In genomic region chr18:41842886-41843285, GRCh38 we compare ENCODE assay signal across 17 cellular contexts.
A peak's percentile ranks its signal among the peaks of the same experiment; 100 is the strongest.
DNase-seq lines count a peak whose midpoint lies in the region; ATAC-seq, FAIRE-seq and TF ChIP-seq lines count a peak whose summit lies in the region.
"Had no signal": no experiment of that assay in that cellular context is flagged by ENCODE, and none has a peak within 500 bp of the region (broad histone marks: within the 10 kb centered on the region; RNA-seq: fewer than 3 reads in every experiment).

No MANE protein-coding gene starts in this region.

- H3K4me3 ChIP-seq in breast epithelium (no peak overlapping the region), bronchial epithelial cell (ENCODE audit: low read depth, low read length) (no peak overlapping the region), fibroblast of pulmonary artery (replicated peaks; ENCODE audit: low read depth, low read length) (no peak overlapping the region)
- no peak overlapping the region for H3K4me3 ChIP-seq in naive thymus-derived CD4-positive, alpha-beta T cell (ENCODE audit: low read length)
- H3K4me3 ChIP-seq: BLaER1, GM12878, SJSA1 had no signal

- H3K36me3 ChIP-seq in breast epithelium = no peaks in the 10 kb centered on the region
- no peaks in the 10 kb centered on the region for H3K36me3 ChIP-seq in bronchial epithelial cell (ENCODE audit: control insufficient read depth, insufficient read depth, low read length)
- H3K36me3 ChIP-seq in naive thymus-derived CD4-positive, alpha-beta T cell (ENCODE audit: control insufficient read depth in 2 of 3, insufficient read depth in 3 of 3, low read length in 3 of 3) = no peaks in the 10 kb centered on the region
- H3K36me3 ChIP-seq: BLaER1, SJSA1 had no signal

- no peaks in the 10 kb centered on the region for H3K9me3 ChIP-seq in breast epithelium
- no peaks in the 10 kb centered on the region for H3K9me3 ChIP-seq in naive thymus-derived CD4-positive, alpha-beta T cell (ENCODE audit: control insufficient read depth in 2 of 3, low read length in 3 of 3)
- H3K9me3 ChIP-seq: BLaER1, SJSA1 had no signal

- no peaks in the 10 kb centered on the region for H3K9me3 Mint-ChIP-seq in MCF 10A (ENCODE audit: unreplicated experiment)
- peaks cover 0 to 3% (median 0%) of the 10 kb centered on the region in 11 donors for H3K9me3 Mint-ChIP-seq in naive thymus-derived CD4-positive, alpha-beta T cell

- no peak for TF ChIP-seq POLR2A in breast epithelium (IDR thresholded peaks at IDR 0.05)

- H3K4me3 Mint-ChIP-seq in MCF 10A (ENCODE audit: unreplicated experiment) = no peak overlapping the region
- H3K4me3 Mint-ChIP-seq in naive thymus-derived CD4-positive, alpha-beta T cell = no peak overlapping the region

- TF ChIP-seq CTCF in MCF 10A (IDR thresholded peaks at IDR 0.05; ENCODE audit: unreplicated experiment) (no peak), breast epithelium (IDR thresholded peaks at IDR 0.05) (no peak), bronchial epithelial cell (IDR thresholded peaks at IDR 0.05; ENCODE audit: insufficient read depth, low read length, severe bottlenecking) (no peak), fibroblast of pulmonary artery (IDR thresholded peaks at IDR 0.05; ENCODE audit: low read length, missing control alignments) (no peak)

- CTCF ChIA-PET in MCF 10A (lab: Yijun Ruan, JAX) = no interaction called here
- CTCF ChIA-PET in naive thymus-derived CD4-positive, alpha-beta T cell (lab: Charles Lee) = no interaction called here

- H3K4me1 Mint-ChIP-seq in MCF 10A (ENCODE audit: insufficient read depth, unreplicated experiment) = peaks cover 33% of the 10 kb centered on the region
- H3K4me1 Mint-ChIP-seq in naive thymus-derived CD4-positive, alpha-beta T cell = no peaks in the 10 kb centered on the region

- ATAC-seq in naive thymus-derived CD4-positive, alpha-beta T cell = no peak
- ATAC-seq: GM12878 had no signal

- POLR2A ChIA-PET in MCF 10A (lab: Yijun Ruan, JAX) = no interaction called here
- POLR2A ChIA-PET in naive thymus-derived CD4-positive, alpha-beta T cell (lab: Charles Lee) = no interaction called here

- H3K36me3 Mint-ChIP-seq in MCF 10A (ENCODE audit: insufficient read depth, unreplicated experiment) = no peaks in the 10 kb centered on the region
- no peaks in the 10 kb centered on the region for H3K36me3 Mint-ChIP-seq in naive thymus-derived CD4-positive, alpha-beta T cell

- no peak overlapping the region for H3K27ac ChIP-seq in breast epithelium
- H3K27ac ChIP-seq in naive thymus-derived CD4-positive, alpha-beta T cell (ENCODE audit: low read depth, low read length) = no peak overlapping the region
- H3K27ac ChIP-seq: 22Rv1, BLaER1, SJSA1 had no signal

- no peaks in the 10 kb centered on the region for H3K4me1 ChIP-seq in breast epithelium
- no peaks in the 10 kb centered on the region for H3K4me1 ChIP-seq in naive thymus-derived CD4-positive, alpha-beta T cell (ENCODE audit: control insufficient read depth in 2 of 2, insufficient read depth in 2 of 2, low read length in 2 of 2)
- H3K4me1 ChIP-seq: BLaER1, SJSA1 had no signal

- H3K27me3 ChIP-seq in breast epithelium = no peaks in the 10 kb centered on the region
- H3K27me3 ChIP-seq in bronchial epithelial cell (ENCODE audit: control insufficient read depth, insufficient read depth, low read length) = no peaks in the 10 kb centered on the region
- H3K27me3 ChIP-seq in naive thymus-derived CD4-positive, alpha-beta T cell (ENCODE audit: control insufficient read depth in 2 of 2, insufficient read depth in 2 of 2, low read length in 2 of 2) = no peaks in the 10 kb centered on the region
- H3K27me3 ChIP-seq: BLaER1, SJSA1 had no signal

- H3K27me3 Mint-ChIP-seq in MCF 10A (ENCODE audit: insufficient read depth, unreplicated experiment) = no peaks in the 10 kb centered on the region
- peaks cover 0 to 19% (median 15%) of the 10 kb centered on the region in 5 donors for H3K27me3 Mint-ChIP-seq in naive thymus-derived CD4-positive, alpha-beta T cell

- DNase-seq in MCF 10A (ENCODE audit: unreplicated experiment) (peak; percentile 62), breast epithelium (ENCODE audit: low spot score in 2 of 2) (no peak), bronchial epithelial cell (ENCODE audit: low read depth) (peak; percentile 49), fibroblast of pulmonary artery (ENCODE audit: low read depth) (peak; percentile 8), germinal center (ENCODE audit: low spot score) (no peak), DMS53 (lab: John Stamatoyannopoulos, UW) (no peak), NCI-H1048 (lab: John Stamatoyannopoulos, UW) (no peak)
- DNase-seq in naive thymus-derived CD4-positive, alpha-beta T cell = no peak
- DNase-seq: IMR-90, NCI-H2227 treated with DMSO at 0.1 percent for 48 hours, NCI-H526 treated with DMSO at 0.1 percent for 48 hours, RPMI8226, SW 1271 had no signal

- BruUV-seq in MCF 10A (replicated peaks; lab: Mats Ljungman, UMichigan) = no TSS peak

- no peak overlapping the region for H3K27ac Mint-ChIP-seq in MCF 10A (ENCODE audit: low read depth, unreplicated experiment)
- H3K27ac Mint-ChIP-seq in naive thymus-derived CD4-positive, alpha-beta T cell = no peak overlapping the region

- intact Hi-C loops in MCF 10A (cut with micrococcal nuclease) = no loop called here
- intact Hi-C loops in breast epithelium (cut with DNase I; ENCODE audit: low total_unique reads) = no loop called here
- intact Hi-C loops in naive thymus-derived CD4-positive, alpha-beta T cell (cut with micrococcal nuclease) = no loop called here

- FAIRE-seq in bronchial epithelial cell (lab: Jason Lieb, UNC) = no peak
- FAIRE-seq: GM12878 had no signal

Comparison
In these comparisons a context has a peak if more than half of its experiments do, and no peak if none do; other contexts are left out.
1. DNase-seq: peak in MCF 10A (single experiment), bronchial epithelial cell (single experiment) and fibroblast of pulmonary artery (single experiment); none in breast epithelium (0 of 2), germinal center (single experiment), DMS53 (single experiment), naive thymus-derived CD4-positive, alpha-beta T cell (0 of 9) and NCI-H1048 (single experiment).